ENCODE assay signal across 8 cellular contexts in the genomic region with DNA sequence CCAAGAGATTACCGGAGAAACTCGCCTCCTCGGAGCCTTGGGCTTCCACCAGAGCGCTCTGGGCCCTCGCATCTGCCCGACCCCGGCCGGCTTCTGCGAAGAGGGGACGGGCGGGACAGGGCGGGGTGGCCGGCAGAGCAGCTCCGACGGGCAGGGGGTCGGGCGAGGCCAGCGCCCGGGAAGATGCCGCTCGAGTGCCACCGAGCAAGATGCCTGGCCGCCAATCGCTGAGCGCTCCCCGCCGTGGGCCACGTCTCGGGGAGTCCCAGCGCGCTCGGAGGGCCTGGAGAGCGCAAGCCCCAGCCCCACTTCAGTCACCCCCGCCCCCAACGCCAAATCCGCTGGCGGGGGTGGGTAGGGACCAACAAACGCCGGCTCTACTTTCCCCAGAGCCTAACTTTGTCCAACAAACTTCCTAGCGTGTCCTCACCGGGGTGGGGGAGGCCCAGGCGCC. TPM values are rescaled to one million over a fixed set of nuclear protein-coding genes. Genes with fewer than 3 reads are reported as not detected.
DNase-seq lines count a peak whose midpoint lies in the region; ATAC-seq and TF ChIP-seq lines count a peak whose summit lies in the region.

No MANE protein-coding gene starts in this region.

- TF ChIP-seq POLR2A in prostate gland (IDR thresholded peaks at IDR 0.05), result no peak

- no peaks in the 10 kb centered on the region for H3K36me3 Mint-ChIP-seq in activated CD4-positive, alpha-beta T cell treated with anti-CD3 and anti-CD28 coated beads, Interleukin-2, amount 10 ng/mL, durations not matched to agents 7 days and 5 days (ENCODE audit: low read depth)
- no peaks in the 10 kb centered on the region for H3K36me3 Mint-ChIP-seq in activated CD4-positive, alpha-beta memory T cell treated with anti-CD3 and anti-CD28 coated beads for 36 hours

- peak; percentile 31 for ATAC-seq in HG02973 (IDR thresholded peaks at IDR 0.05; ENCODE audit: unreplicated experiment)

- no peaks in the 10 kb centered on the region for H3K4me1 ChIP-seq in prostate gland (replicated peaks)

- TF ChIP-seq CTCF in prostate gland (IDR thresholded peaks at IDR 0.05), result no peak

- no peaks in the 10 kb centered on the region for H3K9me3 Mint-ChIP-seq in activated CD4-positive, alpha-beta T cell treated with anti-CD3 and anti-CD28 coated beads, Interleukin-2, amount 10 ng/mL, durations not matched to agents 7 days and 5 days
- H3K9me3 Mint-ChIP-seq in activated CD4-positive, alpha-beta memory T cell treated with anti-CD3 and anti-CD28 coated beads for 36 hours, result no peaks in the 10 kb centered on the region

- H3K27ac Mint-ChIP-seq in activated CD4-positive, alpha-beta T cell treated with anti-CD3 and anti-CD28 coated beads, Interleukin-2, amount 10 ng/mL, durations not matched to agents 7 days and 5 days, result no peak overlapping the region
- H3K27ac Mint-ChIP-seq in activated CD4-positive, alpha-beta memory T cell treated with anti-CD3 and anti-CD28 coated beads for 36 hours, result no peak overlapping the region

- CTCF ChIA-PET in activated CD4-positive, alpha-beta T cell treated with anti-CD3 and anti-CD28 coated beads, Interleukin-2, amount 10 ng/mL, durations not matched to agents 7 days and 5 days (lab: Charles Lee), result interaction anchor here (1.2 to 1.8 kb wide), 4 partner anchors 10 to 133 kb away, joined by 3 to 5 read pairs (median 4); no protein-coding TSS in a partner anchor
- CTCF ChIA-PET in activated CD4-positive, alpha-beta memory T cell treated with anti-CD3 and anti-CD28 coated beads for 36 hours (lab: Charles Lee), result interaction anchor here (0.7 to 2.6 kb wide), 6 partner anchors 12 to 134 kb away, joined by 4 to 15 read pairs (median 4); no protein-coding TSS in a partner anchor

- H3K27me3 ChIP-seq in prostate gland (replicated peaks; ENCODE audit: insufficient read depth), result no peaks in the 10 kb centered on the region

- peak overlapping the region; percentile 50 to 68 for H3K4me3 ChIP-seq in prostate gland

- peaks cover 11% of the 10 kb centered on the region for H3K4me1 Mint-ChIP-seq in activated CD4-positive, alpha-beta T cell treated with anti-CD3 and anti-CD28 coated beads, Interleukin-2, amount 10 ng/mL, durations not matched to agents 7 days and 5 days
- H3K4me1 Mint-ChIP-seq in activated CD4-positive, alpha-beta memory T cell treated with anti-CD3 and anti-CD28 coated beads for 36 hours (ENCODE audit: low read depth), result peaks cover 10% of the 10 kb centered on the region

- no peaks in the 10 kb centered on the region for H3K9me3 ChIP-seq in prostate gland

- intact Hi-C loops in activated CD4-positive, alpha-beta memory T cell treated with anti-CD3 and anti-CD28 coated beads for 36 hours (cut with micrococcal nuclease), result loop anchor here (2.0 kb wide), 1 partner anchor 28 kb away; no protein-coding TSS in a partner anchor
- intact Hi-C loops in prostate gland (cut with DNase I), result loop anchor here (2.0 to 10.0 kb wide), 3 partner anchors 50 to 236 kb away; a partner anchor contains a TSS

- under 1% methylated on average over 23 of the region's 42 CpGs for WGBS in prostate gland

- POLR2A ChIA-PET in activated CD4-positive, alpha-beta T cell treated with anti-CD3 and anti-CD28 coated beads, Interleukin-2, amount 10 ng/mL, durations not matched to agents 7 days and 5 days (lab: Charles Lee), result no interaction called here
- POLR2A ChIA-PET in activated CD4-positive, alpha-beta memory T cell treated with anti-CD3 and anti-CD28 coated beads for 36 hours (lab: Charles Lee), result interaction anchor here (1.2 kb wide), 1 partner anchor 11 kb away, joined by 5 read pairs; no protein-coding TSS in a partner anchor

- no peak for DNase-seq in activated CD4-positive, alpha-beta T cell treated with anti-CD3 and anti-CD28 coated beads, Interleukin-2, amount 10 ng/mL, durations not matched to agents 7 days and 5 days
- DNase-seq in activated CD4-positive, alpha-beta T cell treated with anti-CD3 and anti-CD28 coated beads, Interleukin-2, amount 50 U/mL, for 4 hours, result no peak
- DNase-seq in activated CD4-positive, alpha-beta memory T cell treated with anti-CD3 and anti-CD28 coated beads for 36 hours, result peak; percentile 11
- DNase-seq in glomerular visceral epithelial cell (ENCODE audit: extremely low spot score) (peak; percentile 32), prostate gland (ENCODE audit: low spot score) (no peak), COLO668 (lab: John Stamatoyannopoulos, UW; ENCODE audit: unreplicated experiment) (no peak), NCI-H82 (lab: John Stamatoyannopoulos, UW) (no peak)

- peak overlapping the region; percentile 79 to 90 for H3K27ac ChIP-seq in prostate gland

- H3K4me3 Mint-ChIP-seq in activated CD4-positive, alpha-beta T cell treated with anti-CD3 and anti-CD28 coated beads, Interleukin-2, amount 10 ng/mL, durations not matched to agents 7 days and 5 days, result peak overlapping the region; percentile 74
- peak overlapping the region; percentile 78 for H3K4me3 Mint-ChIP-seq in activated CD4-positive, alpha-beta memory T cell treated with anti-CD3 and anti-CD28 coated beads for 36 hours

- peaks cover 63% of the 10 kb centered on the region for H3K27me3 Mint-ChIP-seq in activated CD4-positive, alpha-beta T cell treated with anti-CD3 and anti-CD28 coated beads, Interleukin-2, amount 10 ng/mL, durations not matched to agents 7 days and 5 days
- H3K27me3 Mint-ChIP-seq in activated CD4-positive, alpha-beta memory T cell treated with anti-CD3 and anti-CD28 coated beads for 36 hours, result peaks cover 49% of the 10 kb centered on the region

- no peaks in the 10 kb centered on the region for H3K36me3 ChIP-seq in prostate gland

RNA-seq across cellular contexts. Expression of a gene that starts 0.5 kb away (rescaled TPM):
- under 1 TPM; 0.42 to 0.67 TPM for total RNA-seq in activated CD4-positive, alpha-beta T cell treated with anti-CD3 and anti-CD28 coated beads, Interleukin-2, amount 10 ng/mL, durations not matched to agents 7 days and 5 days
- under 1 TPM; 0.74 to 0.82 TPM for total RNA-seq in activated CD4-positive, alpha-beta memory T cell treated with anti-CD3 and anti-CD28 coated beads for 36 hours
- total RNA-seq in prostate gland, result 10 to 100 TPM; 22.9 to 52.8 TPM

Comparison
In these comparisons a context has a peak if more than half of its experiments do, and no peak if none do; other contexts are left out.
1. DNase-seq: peak in activated CD4-positive, alpha-beta memory T cell treated with anti-CD3 and anti-CD28 coated beads for 36 hours (single experiment) and glomerular visceral epithelial cell (single experiment); none in activated CD4-positive, alpha-beta T cell treated with anti-CD3 and anti-CD28 coated beads, Interleukin-2, amount 10 ng/mL, durations not matched to agents 7 days and 5 days (single experiment), activated CD4-positive, alpha-beta T cell treated with anti-CD3 and anti-CD28 coated beads, Interleukin-2, amount 50 U/mL, for 4 hours (0 of 2), prostate gland (single experiment), COLO668 (single experiment) and NCI-H82 (single experiment).
2. RNA of a gene that starts 0.5 kb away (total RNA-seq): 22.9 to 52.8 TPM in prostate gland; 0.74 to 0.82 TPM in activated CD4-positive, alpha-beta memory T cell treated with anti-CD3 and anti-CD28 coated beads for 36 hours and 0.42 to 0.67 TPM in activated CD4-positive, alpha-beta T cell treated with anti-CD3 and anti-CD28 coated beads, Interleukin-2, amount 10 ng/mL, durations not matched to agents 7 days and 5 days; every median in the first group is over 10 times any median in the second.